ENCODE assay signal across 8 cellular contexts in the genomic region with DNA sequence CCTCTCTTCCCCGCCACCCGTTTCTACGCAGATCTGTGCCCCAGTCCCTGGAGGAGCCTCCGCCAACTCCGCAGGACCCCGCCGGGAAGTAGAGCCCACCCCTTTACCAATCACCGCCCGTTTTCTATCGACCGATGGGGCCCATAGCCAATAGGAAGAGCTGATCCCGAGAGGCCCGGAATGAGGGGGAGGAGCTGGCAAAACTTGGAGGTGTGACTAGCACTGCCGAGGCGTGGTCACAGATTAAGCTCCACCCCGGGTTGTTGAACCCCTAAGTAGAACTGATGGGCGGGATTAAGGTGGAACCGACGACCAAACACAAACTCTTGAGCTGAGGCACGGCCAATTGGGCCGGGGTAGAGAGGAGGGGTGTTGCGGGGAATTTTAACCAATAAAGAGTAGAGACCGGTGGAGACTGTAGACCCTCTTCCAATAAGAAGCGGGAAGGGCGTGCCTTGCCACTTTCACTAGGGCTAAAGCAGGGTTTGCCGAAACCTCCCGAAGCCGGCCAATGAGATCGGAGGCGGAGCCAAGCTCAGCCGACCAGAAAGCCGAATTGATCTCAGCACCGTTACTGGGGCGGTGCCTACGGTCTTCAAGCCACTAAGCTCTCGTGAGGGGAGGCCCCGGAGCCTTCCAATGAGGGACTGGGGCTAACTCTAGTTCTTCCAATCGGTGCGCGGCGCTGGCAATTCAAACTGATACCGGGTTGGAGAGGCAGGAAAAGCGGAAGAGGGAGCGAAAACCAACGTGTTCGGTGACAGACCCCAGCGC. TPM values are rescaled to one million over a fixed set of nuclear protein-coding genes. Genes with fewer than 3 reads are reported as not detected.
DNase-seq lines count a peak whose midpoint lies in the region; ATAC-seq and TF ChIP-seq lines count a peak whose summit lies in the region.
"Not testable (repeated sequence)": the region's sequence is repeated elsewhere in the genome, so short reads cannot be mapped to it uniquely, and the experiment has no call there.

A gene (plus strand): TSS at position 691 of the 774 bp plus-strand sequence. CDS start 874 bp downstream, outside the sequence.
A gene (minus strand): TSS at position 45 of the 774 bp plus-strand sequence. CDS start 2,427 bp downstream, outside the sequence.

- peak within 1 kb of the TSS; percentile 58 for H3K4me3 ChIP-seq in AG04450 (ENCODE audit: low read depth, low read length)
- H3K4me3 ChIP-seq in HEK293 (ENCODE audit: low read depth, low read length), result peak within 1 kb of the TSS; percentile 45
- peak within 1 kb of the TSS; percentile 46 for H3K4me3 ChIP-seq in iPS-18a (ENCODE audit: low read length)
- H3K4me3 ChIP-seq in parathyroid adenoma (ENCODE audit: low read depth, low read length), result peak within 1 kb of the TSS; percentile 31

- not testable (repeated sequence) for H3K9ac ChIP-seq in iPS-18a (ENCODE audit: low read length); parathyroid adenoma

- H3K27me3 Mint-ChIP-seq in T-helper 17 cell; chondrocyte (ENCODE audit: low read depth): not testable (repeated sequence)

- H3K4me3 Mint-ChIP-seq in T-helper 17 cell, result not testable (repeated sequence)
- H3K4me3 Mint-ChIP-seq in chondrocyte (ENCODE audit: unreplicated experiment), result peak within 1 kb of the TSS; percentile 58

- not testable (repeated sequence) for H3K4me1 ChIP-seq in HEK293 (ENCODE audit: control insufficient read depth, insufficient read depth, low read length); iPS-18a (ENCODE audit: control insufficient read depth, low read depth, low read length); parathyroid adenoma

- not testable (repeated sequence) for TF ChIP-seq CTCF in AG04450 (IDR thresholded peaks at IDR 0.05; ENCODE audit: low read depth, low read length); HEK293 (tag by site-specific recombination; IDR thresholded peaks at IDR 0.05); chondrocyte (IDR thresholded peaks at IDR 0.05); parathyroid adenoma (IDR thresholded peaks at IDR 0.05)

- not testable (repeated sequence) for DNase-seq in AG04450 (ENCODE audit: low read depth, low spot score); T-helper 17 cell; chondrocyte (ENCODE audit: low spot score)

- H2AFZ ChIP-seq in parathyroid adenoma, result not testable (repeated sequence)

- not testable (repeated sequence) for H3K27me3 ChIP-seq in AG04450 (ENCODE audit: control insufficient read depth, insufficient read depth, low read length); iPS-18a (ENCODE audit: control insufficient read depth, insufficient read depth, low read length); parathyroid adenoma (ENCODE audit: control insufficient read depth, insufficient read depth, low read length)

- peak; percentile 88 for ATAC-seq in GM18909 (IDR thresholded peaks at IDR 0.05; ENCODE audit: poor library complexity, unreplicated experiment)
- ATAC-seq in HG03439 (IDR thresholded peaks at IDR 0.05; ENCODE audit: unreplicated experiment), result peak; percentile 83
- ATAC-seq in T-helper 17 cell, result peak; percentile 85

- CTCF ChIA-PET in AG04450 (lab: Charles Lee); HEK293 (lab: Yijun Ruan, JAX): not testable (repeated sequence)

- H3K36me3 ChIP-seq in HEK293 (ENCODE audit: control insufficient read depth in 2 of 2, insufficient read depth in 1 of 2, low read length in 2 of 2); iPS-18a (ENCODE audit: control insufficient read depth, low read depth, low read length); parathyroid adenoma (ENCODE audit: control insufficient read depth, insufficient read depth, low read length): not testable (repeated sequence)

- H3K27ac ChIP-seq in AG04450 (ENCODE audit: low read depth, low read length); HEK293 (ENCODE audit: extremely low read depth, low read depth, low read length); iPS-18a (ENCODE audit: low read length); parathyroid adenoma: not testable (repeated sequence)

- POLR2A ChIA-PET in AG04450 (lab: Yijun Ruan, JAX); HEK293 (lab: Yijun Ruan, JAX): not testable (repeated sequence)

- not testable (repeated sequence) for H3K9me3 ChIP-seq in AG04450 (ENCODE audit: control insufficient read depth, insufficient read depth, low read length); HEK293 (ENCODE audit: control insufficient read depth, insufficient read depth, low read depth, low read length); T-helper 17 cell (ENCODE audit: control insufficient read depth, low read length, poor library complexity, severe bottlenecking); iPS-18a (ENCODE audit: control insufficient read depth, low read depth, low read length); parathyroid adenoma (ENCODE audit: control insufficient read depth, low read length)

- not testable (repeated sequence) for H3K4me1 Mint-ChIP-seq in T-helper 17 cell; chondrocyte (ENCODE audit: low read depth)

- H3K27ac Mint-ChIP-seq in T-helper 17 cell, result peak within 1 kb of the TSS; percentile 60
- peak within 1 kb of the TSS; percentile 69 for H3K27ac Mint-ChIP-seq in chondrocyte (ENCODE audit: unreplicated experiment)

- H3K36me3 Mint-ChIP-seq in T-helper 17 cell (ENCODE audit: low read depth); chondrocyte (ENCODE audit: low read depth): not testable (repeated sequence)

- not testable (repeated sequence) for H3K79me2 ChIP-seq in parathyroid adenoma

- not testable (repeated sequence) for H3K4me2 ChIP-seq in parathyroid adenoma (ENCODE audit: low read length)

- H3K9me3 Mint-ChIP-seq in chondrocyte (ENCODE audit: low read depth), result not testable (repeated sequence)

RNA-seq across cellular contexts. Expression of the first gene that starts in this region (rescaled TPM):
- polyA plus RNA-seq in AG04450 (2011; rRNA removed), result 0.68 and 1.3 TPM in 2 replicates
- polyA minus RNA-seq in AG04450 (2011; rRNA and poly(A)+ RNA removed), result 0.48 TPM in 1 of 2 replicates, not detected in the other
- total RNA-seq in T-helper 17 cell (under 1 TPM in 1 of 2 donors, not detected in 1; 0.37 TPM), chondrocyte (0.44 to 0.45 TPM in 2 of 3 replicates, not detected in the other)

RNA-seq across cellular contexts. Expression of the second gene that starts in this region (rescaled TPM):
- polyA plus RNA-seq in AG04450 (2011; rRNA removed), result 20.3 and 22.3 TPM in 2 replicates
- polyA minus RNA-seq in AG04450 (2011; rRNA and poly(A)+ RNA removed), result 36.6 and 45.4 TPM in 2 replicates
- total RNA-seq in T-helper 17 cell (10 to 100 TPM; 22.5 to 23.0 TPM), chondrocyte (37.9 to 41.2 TPM (median 40.6 TPM) in 3 replicates)
